In the genomic region with DNA sequence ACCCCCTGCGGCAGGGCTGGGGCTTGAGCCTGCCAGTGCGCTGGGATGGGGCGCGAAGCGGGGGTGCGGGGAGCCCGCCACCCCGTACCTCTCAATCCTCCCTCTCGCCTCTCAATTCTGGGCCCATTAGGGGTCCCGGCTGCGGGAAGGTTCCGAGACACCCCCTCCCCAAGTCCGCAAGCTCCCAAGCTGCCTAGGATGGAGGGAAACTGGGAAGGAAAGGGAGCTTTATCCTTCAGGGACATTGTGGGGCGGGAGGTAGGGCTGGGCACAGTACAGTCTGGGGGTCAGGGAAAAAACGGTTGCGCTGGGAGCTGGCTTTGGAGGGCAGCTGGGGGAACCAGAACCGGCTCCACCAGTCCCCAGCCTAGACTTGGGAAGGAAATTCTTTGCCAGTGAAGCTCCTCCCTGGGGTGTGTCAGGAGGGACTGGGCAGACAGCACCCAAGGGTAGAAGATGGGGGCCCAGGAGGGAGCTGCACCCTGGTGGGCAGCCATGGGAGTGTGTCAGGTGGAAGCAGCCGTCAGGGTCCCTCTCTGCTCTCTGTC, we compare ENCODE assay signal across 14 cellular contexts. TPM values are rescaled to one million over a fixed set of nuclear protein-coding genes. Genes with fewer than 3 reads are reported as not detected.
DNase-seq lines count a peak whose midpoint lies in the region; ATAC-seq lines count a peak whose summit lies in the region.
"Had no signal": no experiment of that assay in that cellular context is flagged by ENCODE, and none has a peak within 500 bp of the region (broad histone marks: within the 10 kb centered on the region; RNA-seq: fewer than 3 reads in every experiment).

No MANE protein-coding gene starts in this region.

- intact Hi-C loops in CD4-positive, alpha-beta memory T cell (cut with micrococcal nuclease): no loop called here

- peak overlapping the region; percentile 95 to 98 for H3K27ac ChIP-seq in esophagus (ENCODE audit: low read depth in 2 of 2, low read length in 1 of 2)
- H3K27ac ChIP-seq in CD4-positive, alpha-beta memory T cell (ENCODE audit: low read depth, low read length): no peak overlapping the region
- H3K27ac ChIP-seq: BLaER1, SJCRH30 had no signal

- POLR2A ChIA-PET in CD4-positive, alpha-beta memory T cell (lab: Charles Lee; ENCODE audit: partially characterized antibody): no interaction called here

- H3K4me3 ChIP-seq in NT2/D1 (ENCODE audit: insufficient read length, low read depth) (peak overlapping the region; percentile 77), esophagus (ENCODE audit: low read depth in 1 of 2, low read length in 2 of 2) (peak overlapping the region; percentile 81 to 82), mucosa of stomach (ENCODE audit: low read length) (peak overlapping the region; percentile 40)
- no peak overlapping the region for H3K4me3 ChIP-seq in CD4-positive, alpha-beta memory T cell (ENCODE audit: low read length in 2 of 2)
- H3K4me3 ChIP-seq: BLaER1, SJCRH30 had no signal

- H3K4me3 Mint-ChIP-seq in CD4-positive, alpha-beta memory T cell: peak overlapping the region in 1 of 8 donors; percentile 34

- no peaks in the 10 kb centered on the region for H3K9me3 Mint-ChIP-seq in CD4-positive, alpha-beta memory T cell

- CTCF ChIA-PET in CD4-positive, alpha-beta memory T cell (lab: Charles Lee; ENCODE audit: partially characterized antibody): no interaction called here

- H3K27me3 Mint-ChIP-seq in CD4-positive, alpha-beta memory T cell: peaks cover 10 to 48% of the 10 kb centered on the region in 2 donors

- no peak overlapping the region for H3K27ac Mint-ChIP-seq in CD4-positive, alpha-beta memory T cell

- H3K9ac ChIP-seq in NT2/D1 (ENCODE audit: insufficient read length, low read depth): peak overlapping the region; percentile 74
- peak overlapping the region; percentile 60 for H3K9ac ChIP-seq in mucosa of stomach (ENCODE audit: low read length)
- H3K9ac ChIP-seq: BLaER1 had no signal

- peak; percentile 63 for DNase-seq in 8988T
- no peak for DNase-seq in NT2/D1 (ENCODE audit: low read depth, low spot score)
- no peak for DNase-seq in CD4-positive, alpha-beta memory T cell
- DNase-seq in NCI-H1105 treated with DMSO at 0.1 percent for 48 hours (lab: John Stamatoyannopoulos, UW): no peak
- DNase-seq: activated CD4-positive, alpha-beta T cell treated with anti-CD3 and anti-CD28 coated beads, Interleukin-2, amount 50 U/mL, for 4 hours; hippocampal formation; NCI-H1694; SJCRH30; stimulated activated naive CD4-positive, alpha-beta T cell had no signal

- H3K9me3 ChIP-seq in NT2/D1 (ENCODE audit: insufficient read depth, low read length) (no peaks in the 10 kb centered on the region), esophagus (ENCODE audit: control insufficient read depth in 2 of 2, insufficient read depth in 1 of 2, low read depth in 1 of 2, low read length in 1 of 2) (no peaks in the 10 kb centered on the region), mucosa of stomach (ENCODE audit: control insufficient read depth, low read length) (no peaks in the 10 kb centered on the region)
- no peaks in the 10 kb centered on the region for H3K9me3 ChIP-seq in CD4-positive, alpha-beta memory T cell (ENCODE audit: control insufficient read depth in 1 of 2, low read length in 2 of 2)
- H3K9me3 ChIP-seq: BLaER1, SJCRH30 had no signal

- no peak for ATAC-seq in HG02623 (IDR thresholded peaks at IDR 0.05; ENCODE audit: unreplicated experiment)
- ATAC-seq in HG03025 (IDR thresholded peaks at IDR 0.05; ENCODE audit: low FRiP score, unreplicated experiment): no peak

- no peaks in the 10 kb centered on the region for H3K36me3 ChIP-seq in NT2/D1 (ENCODE audit: insufficient read depth, insufficient read length, low read length)
- peaks cover 0 to 19% of the 10 kb centered on the region in 2 donors for H3K36me3 ChIP-seq in esophagus (ENCODE audit: control insufficient read depth in 2 of 2, insufficient read depth in 2 of 2, low read length in 1 of 2)
- no peaks in the 10 kb centered on the region for H3K36me3 ChIP-seq in mucosa of stomach (ENCODE audit: control insufficient read depth, insufficient read depth, low read length)
- no peaks in the 10 kb centered on the region for H3K36me3 ChIP-seq in CD4-positive, alpha-beta memory T cell (ENCODE audit: insufficient read depth, low read length)
- H3K36me3 ChIP-seq: BLaER1, SJCRH30 had no signal

- H3K27me3 ChIP-seq in NT2/D1 (ENCODE audit: insufficient read depth, insufficient read length): peaks cover 46% of the 10 kb centered on the region
- no peaks in the 10 kb centered on the region for H3K27me3 ChIP-seq in esophagus (ENCODE audit: control insufficient read depth in 1 of 2, insufficient read depth in 2 of 2, low read length in 2 of 2)
- H3K27me3 ChIP-seq in mucosa of stomach (ENCODE audit: control insufficient read depth, insufficient read depth, low read length): peaks cover 23% of the 10 kb centered on the region
- peaks cover 11% of the 10 kb centered on the region for H3K27me3 ChIP-seq in CD4-positive, alpha-beta memory T cell (ENCODE audit: insufficient read depth, low read length)

- H3K4me1 ChIP-seq in NT2/D1 (ENCODE audit: insufficient read depth, insufficient read length): peaks cover 6% of the 10 kb centered on the region
- peaks cover 6 to 18% of the 10 kb centered on the region in 2 donors for H3K4me1 ChIP-seq in esophagus (ENCODE audit: control insufficient read depth in 2 of 2, insufficient read depth in 2 of 2, low read length in 1 of 2)
- peaks cover 43% of the 10 kb centered on the region for H3K4me1 ChIP-seq in mucosa of stomach (ENCODE audit: control insufficient read depth, insufficient read depth, low read length)
- peaks cover 10% of the 10 kb centered on the region for H3K4me1 ChIP-seq in CD4-positive, alpha-beta memory T cell (ENCODE audit: insufficient read depth, low read length)
- H3K4me1 ChIP-seq: BLaER1, SJCRH30 had no signal

- no peaks in the 10 kb centered on the region for H3K36me3 Mint-ChIP-seq in CD4-positive, alpha-beta memory T cell

- WGBS in esophagus, 2 donors: 9 to 10% methylated on average over 18 of the region's 18 CpGs

- H3K4me1 Mint-ChIP-seq in CD4-positive, alpha-beta memory T cell: peaks cover 0 to 6% (median 4%) of the 10 kb centered on the region in 4 donors

RNA-seq across cellular contexts. Expression of a gene that starts 0.9 kb away (rescaled TPM):
- polyA plus RNA-seq in esophagus: 10 to 100 TPM; 55.6 to 74.0 TPM
- not detected for total RNA-seq in CD4-positive, alpha-beta memory T cell
- polyA plus RNA-seq in CD4-positive, alpha-beta memory T cell: not detected
- total RNA-seq: SJCRH30 had no signal

RNA-seq across cellular contexts. Expression of a gene that starts 10.9 kb away (rescaled TPM):
- polyA plus RNA-seq in esophagus: 1 to 10 TPM in 1 of 2 donors, under 1 TPM in 1; 0.77 to 2.6 TPM
- not detected for total RNA-seq in CD4-positive, alpha-beta memory T cell
- polyA plus RNA-seq in CD4-positive, alpha-beta memory T cell: not detected
- total RNA-seq: SJCRH30 had no signal

RNA-seq across cellular contexts. Expression of a gene that starts 22.4 kb away (rescaled TPM):
- 1 to 10 TPM; 1.7 to 2.3 TPM for polyA plus RNA-seq in esophagus
- total RNA-seq in CD4-positive, alpha-beta memory T cell: not detected
- not detected for polyA plus RNA-seq in CD4-positive, alpha-beta memory T cell
- total RNA-seq: SJCRH30 had no signal

RNA-seq across cellular contexts. Expression of a gene that starts 27.1 kb away (rescaled TPM):
- polyA plus RNA-seq in esophagus: 10 to 100 TPM; 46.0 to 99.0 TPM
- total RNA-seq in CD4-positive, alpha-beta memory T cell: not detected
- not detected for polyA plus RNA-seq in CD4-positive, alpha-beta memory T cell
- total RNA-seq: SJCRH30 had no signal

Comparison
In these comparisons a context has a peak if more than half of its experiments do, and no peak if none do; other contexts are left out.
1. H3K4me3 ChIP-seq: peak in NT2/D1 (single experiment), esophagus (2 of 2) and mucosa of stomach (single experiment); none in CD4-positive, alpha-beta memory T cell (0 of 2).
2. RNA of a gene that starts 0.9 kb away (polyA plus RNA-seq): 55.6 to 74.0 TPM in esophagus; not detected in CD4-positive, alpha-beta memory T cell; every median in the first group is over 10 times any median in the second.